Comparison of ENCODE assay signal across 8 cellular contexts in genomic region chr13:36918246-36919060, GRCh38. TPM values are rescaled to one million over a fixed set of nuclear protein-coding genes. Genes with fewer than 3 reads are reported as not detected.
DNase-seq lines count a peak whose midpoint lies in the region; ATAC-seq and TF ChIP-seq lines count a peak whose summit lies in the region.

No MANE protein-coding gene starts in this region.

- H3K27me3 ChIP-seq in iPS-20b (ENCODE audit: insufficient read depth, low read length), result peaks cover 57% of the 10 kb centered on the region
- H3K27me3 ChIP-seq in subcutaneous abdominal adipose tissue (ENCODE audit: control insufficient read depth in 5 of 5, insufficient read depth in 4 of 5, low read length in 5 of 5), result peaks cover 0 to 10% (median 0%) of the 10 kb centered on the region in 5 donors

- H3K36me3 Mint-ChIP-seq in activated naive CD4-positive, alpha-beta T cell treated with anti-CD3 and anti-CD28 coated beads, Interleukin-2, amount 50 U/mL, for 24 hours, result no peaks in the 10 kb centered on the region
- no peaks in the 10 kb centered on the region for H3K36me3 Mint-ChIP-seq in activated naive CD4-positive, alpha-beta T cell treated with anti-CD3 and anti-CD28 coated beads, Interleukin-2, amount 50 U/mL, for 72 hours

- peak overlapping the region; percentile 41 for H3K4me3 Mint-ChIP-seq in activated naive CD4-positive, alpha-beta T cell treated with anti-CD3 and anti-CD28 coated beads, Interleukin-2, amount 50 U/mL, for 24 hours

- no peak for ATAC-seq in activated naive CD4-positive, alpha-beta T cell treated with anti-CD3 and anti-CD28 coated beads, Interleukin-2, amount 50 U/mL, for 72 hours
- ATAC-seq in GM21619 (IDR thresholded peaks at IDR 0.05; ENCODE audit: unreplicated experiment) (no peak), GM19328 (IDR thresholded peaks at IDR 0.05; ENCODE audit: unreplicated experiment) (no peak)

- H3K36me3 ChIP-seq in iPS-20b (ENCODE audit: insufficient read depth, low read depth, low read length) (no peaks in the 10 kb centered on the region), subcutaneous abdominal adipose tissue (ENCODE audit: control insufficient read depth in 5 of 5, insufficient read depth in 5 of 5, low read length in 5 of 5) (no peaks in the 10 kb centered on the region)

- H3K27ac ChIP-seq in iPS-20b (ENCODE audit: low read length), result no peak overlapping the region
- peak overlapping the region; percentile 2 for H3K27ac ChIP-seq in subcutaneous abdominal adipose tissue (ENCODE audit: low read depth, low read length)

- DNase-seq in activated naive CD4-positive, alpha-beta T cell treated with anti-CD3 and anti-CD28 coated beads, Interleukin-2, amount 50 U/mL, for 72 hours (ENCODE audit: low spot score in 2 of 2), result no peak
- no peak for DNase-seq in globus pallidus (ENCODE audit: low spot score)

- H3K9ac ChIP-seq in iPS-20b (ENCODE audit: low read depth, low read length) (peak overlapping the region; percentile 55; the same call in 1 of the 2 replicates), subcutaneous abdominal adipose tissue (ENCODE audit: low read length in 5 of 5) (peak overlapping the region in 3 of 5 donors; percentile 5 to 48 (median 34))

- H3K4me1 Mint-ChIP-seq in activated naive CD4-positive, alpha-beta T cell treated with anti-CD3 and anti-CD28 coated beads, Interleukin-2, amount 50 U/mL, for 24 hours, result peaks cover 5% of the 10 kb centered on the region

- H3K27ac Mint-ChIP-seq in activated naive CD4-positive, alpha-beta T cell treated with anti-CD3 and anti-CD28 coated beads, Interleukin-2, amount 50 U/mL, for 24 hours, result no peak overlapping the region
- H3K27ac Mint-ChIP-seq in activated naive CD4-positive, alpha-beta T cell treated with anti-CD3 and anti-CD28 coated beads, Interleukin-2, amount 50 U/mL, for 72 hours, result no peak overlapping the region

- H3K4me3 ChIP-seq in WI38 (ENCODE audit: low read depth, low read length) (peak overlapping the region; percentile 74), iPS-20b (ENCODE audit: low read length) (peak overlapping the region; percentile 70), subcutaneous abdominal adipose tissue (ENCODE audit: low read depth in 1 of 5, low read length in 5 of 5) (peak overlapping the region; percentile 62 to 74 (median 66))

- H3K27me3 Mint-ChIP-seq in activated naive CD4-positive, alpha-beta T cell treated with anti-CD3 and anti-CD28 coated beads, Interleukin-2, amount 50 U/mL, for 24 hours, result peaks cover 47% of the 10 kb centered on the region

- H3K4me1 ChIP-seq in iPS-20b (ENCODE audit: insufficient read depth, low read length) (no peaks in the 10 kb centered on the region), subcutaneous abdominal adipose tissue (ENCODE audit: control insufficient read depth in 5 of 5, insufficient read depth in 5 of 5, low read length in 5 of 5) (peaks cover 0 to 15% (median 9%) of the 10 kb centered on the region in 5 donors)

- TF ChIP-seq CTCF in WI38 (IDR thresholded peaks at IDR 0.05; ENCODE audit: low read depth, low read length), result no peak

- H3K9me3 ChIP-seq in iPS-20b (ENCODE audit: insufficient read depth, low read depth, low read length) (no peaks in the 10 kb centered on the region), subcutaneous abdominal adipose tissue (ENCODE audit: control insufficient read depth in 5 of 5, low read length in 5 of 5) (no peaks in the 10 kb centered on the region)

- no peaks in the 10 kb centered on the region for H3K9me3 Mint-ChIP-seq in activated naive CD4-positive, alpha-beta T cell treated with anti-CD3 and anti-CD28 coated beads, Interleukin-2, amount 50 U/mL, for 24 hours
- H3K9me3 Mint-ChIP-seq in activated naive CD4-positive, alpha-beta T cell treated with anti-CD3 and anti-CD28 coated beads, Interleukin-2, amount 50 U/mL, for 72 hours, result no peaks in the 10 kb centered on the region

RNA-seq across cellular contexts. Expression of gene SMAD9, which starts 1.6 kb away (rescaled TPM):
- under 1 TPM in 1 of 2 donors, not detected in 1; 0.80 TPM for total RNA-seq in activated naive CD4-positive, alpha-beta T cell treated with anti-CD3 and anti-CD28 coated beads, Interleukin-2, amount 50 U/mL, for 72 hours
